In the genomic region with DNA sequence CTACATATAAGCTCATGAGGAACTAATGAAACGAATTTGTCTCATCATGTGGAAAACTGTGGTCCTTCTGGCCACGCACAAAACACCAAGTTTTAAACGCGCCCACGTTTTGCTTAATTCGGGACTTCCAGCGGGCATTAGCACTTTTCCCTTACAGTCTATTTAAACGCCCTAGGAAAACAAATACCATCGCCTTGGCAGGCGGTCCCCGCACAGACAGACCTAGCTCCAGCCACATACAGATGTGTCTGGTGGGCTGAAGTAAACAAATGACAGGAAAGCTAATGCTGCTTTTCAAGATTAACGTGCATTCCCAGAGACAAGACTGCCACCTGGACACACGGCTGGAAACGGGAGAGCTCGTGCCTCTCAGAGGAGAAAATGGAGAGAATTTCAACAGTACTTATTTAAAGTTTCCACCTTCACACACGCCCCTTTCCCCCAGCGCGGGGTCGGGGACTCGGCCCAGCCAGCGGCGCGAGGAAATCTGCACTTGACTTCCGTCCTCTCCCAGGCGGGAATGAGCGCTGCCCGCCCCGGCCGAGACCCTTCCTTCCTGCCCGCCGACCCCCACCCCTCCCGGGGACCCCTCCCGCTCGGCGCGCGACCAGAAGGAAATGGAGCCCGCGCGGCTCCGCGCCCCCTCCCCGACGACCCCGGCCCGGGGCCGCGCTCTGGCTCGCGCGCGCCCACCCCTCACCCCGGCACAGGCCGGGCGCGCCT, we compare ENCODE assay signal across 8 cellular contexts. TPM values are rescaled to one million over a fixed set of nuclear protein-coding genes. Genes with fewer than 3 reads are reported as not detected.
DNase-seq lines count a peak whose midpoint lies in the region; ATAC-seq and TF ChIP-seq lines count a peak whose summit lies in the region.

No MANE protein-coding gene starts in this region.

- peak overlapping the region; percentile 35; the same call in 1 of the 2 replicates for H3K56ac ChIP-seq in IMR-90 (ENCODE audit: extremely low read depth, insufficient read depth, low read length)

- WGBS in IMR-90 (ENCODE audit: extremely low coverage in 2 of 2, insufficient read length in 1 of 2), 2 experiments: 0% methylated on average over 10 of the region's 56 CpGs; no CpG with 5 or more reads in 1 of the 2 experiments

- H2BK15ac ChIP-seq in IMR-90 (ENCODE audit: low read depth, low read length): no peak overlapping the region

- peak; percentile 65 for TF ChIP-seq POLR2A in IMR-90 (IDR thresholded peaks at IDR 0.05; ENCODE audit: low read depth, low read length)

- H3K9me3 ChIP-seq in IMR-90 (ENCODE audit: control insufficient read depth, insufficient read depth, low read length) (no peaks in the 10 kb centered on the region), iPS-20b (ENCODE audit: insufficient read depth, low read depth, low read length) (no peaks in the 10 kb centered on the region), skeletal muscle satellite cell (replicated peaks; ENCODE audit: low read length) (no peaks in the 10 kb centered on the region)

- no peak overlapping the region for H2BK20ac ChIP-seq in IMR-90 (ENCODE audit: low read depth, low read length)

- H3K27ac ChIP-seq in IMR-90 (ENCODE audit: insufficient read depth, low read length) (peak overlapping the region; percentile 70), iPS-20b (ENCODE audit: low read length) (no peak overlapping the region)

- peaks cover 34% of the 10 kb centered on the region for H4K20me1 ChIP-seq in IMR-90 (ENCODE audit: insufficient read depth, low read length)

- H3K27ac Mint-ChIP-seq in brain: peak overlapping the region; percentile 86 to 97 (median 95)

- H2AFZ ChIP-seq in IMR-90 (replicated peaks; ENCODE audit: low read length, poor library complexity): peak overlapping the region; percentile 68

- peak overlapping the region; percentile 54 for H3K14ac ChIP-seq in IMR-90 (replicated peaks; ENCODE audit: low read depth, low read length)

- H3K27me3 Mint-ChIP-seq in brain: peaks cover 8% of the 10 kb centered on the region

- H4K5ac ChIP-seq in IMR-90 (ENCODE audit: low read depth, low read length): peak overlapping the region; percentile 3; the same call in 1 of the 2 replicates

- BruUV-seq in IMR-90 (replicated peaks; lab: Mats Ljungman, UMichigan): no TSS peak

- H4K91ac ChIP-seq in IMR-90 (ENCODE audit: insufficient read depth, low read depth, low read length): no peak overlapping the region

- H2BK5ac ChIP-seq in IMR-90 (ENCODE audit: low read depth, low read length, poor library complexity, severe bottlenecking): peak overlapping the region; percentile 58

- POLR2A ChIA-PET in IMR-90 (lab: Charles Lee; ENCODE audit: unreplicated experiment): no interaction called here

- peak overlapping the region; percentile 16; the same call in 1 of the 2 replicates for H2AK5ac ChIP-seq in IMR-90 (ENCODE audit: low read depth, low read length)

- H2BK120ac ChIP-seq in IMR-90 (ENCODE audit: low read depth, low read length): 0 out of 2 replicates have a peak overlapping the region, but pooled peaks have one; percentile 5

- H4K8ac ChIP-seq in IMR-90 (ENCODE audit: low read depth in 2 of 2, low read length in 2 of 2): no peak overlapping the region; a peak in 1 of 4 replicates

- H2AK9ac ChIP-seq in IMR-90 (replicated peaks; ENCODE audit: low read depth, low read length, poor library complexity): peak overlapping the region; percentile 26

- intact Hi-C loops in IMR-90 (cut with micrococcal nuclease): loop anchor here (2.0 kb wide), 3 partner anchors 100 to 188 kb away; a partner anchor contains a TSS

- peaks cover 12% of the 10 kb centered on the region for H3K4me1 ChIP-seq in IMR-90 (ENCODE audit: control insufficient read depth, insufficient read depth, low read length)
- peaks cover 34% of the 10 kb centered on the region for H3K4me1 ChIP-seq in iPS-20b (ENCODE audit: insufficient read depth, low read length)
- H3K4me1 ChIP-seq in skeletal muscle satellite cell (ENCODE audit: control insufficient read depth, insufficient read depth, low read length): peaks cover 39% of the 10 kb centered on the region

- CTCF ChIA-PET in IMR-90 (lab: Yijun Ruan, JAX): interaction anchor here (1.1 kb wide), 1 partner anchor 224 kb away, joined by 3 read pairs; no protein-coding TSS in a partner anchor

- H3K4me3 ChIP-seq in IMR-90 (ENCODE audit: insufficient read depth, low read depth, low read length) (peak overlapping the region; percentile 64), iPS-20b (ENCODE audit: low read length) (peak overlapping the region; percentile 96), skeletal muscle satellite cell (ENCODE audit: low read length) (peak overlapping the region; percentile 78)

- peak overlapping the region; percentile 76 for H3K9ac ChIP-seq in IMR-90 (ENCODE audit: low read depth, low read length)
- H3K9ac ChIP-seq in iPS-20b (ENCODE audit: low read depth, low read length): peak overlapping the region; percentile 80
- peak overlapping the region; percentile 81 for H3K9ac ChIP-seq in skeletal muscle satellite cell (ENCODE audit: low read depth, low read length)

- H3K9me3 Mint-ChIP-seq in brain: no peaks in the 10 kb centered on the region

- no peaks in the 10 kb centered on the region for H3K27me3 ChIP-seq in IMR-90 (ENCODE audit: control insufficient read depth, insufficient read depth, low read length)
- no peaks in the 10 kb centered on the region for H3K27me3 ChIP-seq in iPS-20b (ENCODE audit: insufficient read depth, low read length)
- H3K27me3 ChIP-seq in skeletal muscle satellite cell (ENCODE audit: control insufficient read depth, insufficient read depth, low read length): no peaks in the 10 kb centered on the region

- ATAC-seq in IMR-90 (ENCODE audit: low read depth) (peak; percentile 1; the same call in 1 of the 2 replicates), HG03571 (IDR thresholded peaks at IDR 0.05; ENCODE audit: unreplicated experiment) (no peak)

- H3K4me2 ChIP-seq in IMR-90 (ENCODE audit: low read depth, low read length) (peak overlapping the region; percentile 84), skeletal muscle satellite cell (ENCODE audit: low read length) (peak overlapping the region; percentile 90)

- in situ Hi-C loops in IMR-90 (cut with MboI; ENCODE audit: low sequenced_read_pairs): loop anchor here (10.0 kb wide), 2 partner anchors 104 to 186 kb away; a partner anchor contains a TSS

- peak overlapping the region; percentile 35; the same call in 1 of the 2 replicates for H3K4ac ChIP-seq in IMR-90 (ENCODE audit: low read depth, low read length)

- H3K36me3 Mint-ChIP-seq in brain: no peaks in the 10 kb centered on the region

- peak; percentile 10 for TF ChIP-seq RAD21 in IMR-90 (IDR thresholded peaks at IDR 0.05; ENCODE audit: low read length)

- H3K9me1 ChIP-seq in IMR-90 (ENCODE audit: insufficient read depth, low read length): peaks cover 16% of the 10 kb centered on the region

- H3K23ac ChIP-seq in IMR-90 (ENCODE audit: low read depth, low read length): peak overlapping the region; percentile 66; the same call in 1 of the 2 replicates

- peak overlapping the region; percentile 16; the same call in 1 of the 2 replicates for H3K18ac ChIP-seq in IMR-90 (ENCODE audit: low read depth, low read length)

- H3K4me1 Mint-ChIP-seq in brain: peaks cover 57% of the 10 kb centered on the region

- no peaks in the 10 kb centered on the region for H3K36me3 ChIP-seq in IMR-90 (ENCODE audit: control insufficient read depth, insufficient read depth, low read length)
- no peaks in the 10 kb centered on the region for H3K36me3 ChIP-seq in iPS-20b (ENCODE audit: insufficient read depth, low read depth, low read length)
- H3K36me3 ChIP-seq in skeletal muscle satellite cell (ENCODE audit: insufficient read depth, low read length): no peaks in the 10 kb centered on the region

- TF ChIP-seq CTCF in IMR-90 (conservative IDR thresholded peaks at IDR 0.05; ENCODE audit: low read depth, low read length) (no peak), brain (conservative IDR thresholded peaks at IDR 0.05) (no peak)

- H3K79me1 ChIP-seq in IMR-90 (ENCODE audit: low read depth in 1 of 2, low read length in 2 of 2): peaks cover 4 to 32% of the 10 kb centered on the region in 2 experiments; a peak in 3 of 4 replicates

- H3K4me3 Mint-ChIP-seq in brain: peak overlapping the region; percentile 87 to 97 (median 97)

- dilution Hi-C loops in IMR-90 (cut with HindIII; ENCODE audit: low sequenced_read_pairs, unreplicated experiment): no loop called here

- DNase-seq in NK-92 treated with Interleukin-12 subunit alpha and Interleukin-12 subunit beta, amount 100 ng/mL, for 24 hours (lab: John Stamatoyannopoulos, UW): peak; percentile 23
- DNase-seq in NK-92 (lab: John Stamatoyannopoulos, UW; ENCODE audit: unreplicated experiment) (no peak), IMR-90 (no peak), T-helper 1 cell (peak in 4 of 5 donors; percentile 11 to 28 (median 14))

TF ChIP-seq in IMR-90, 13 proteins besides CTCF, POLR2A, EP300 and RAD21:
- no peak for TF ChIP-seq MAZ (IDR thresholded peaks at IDR 0.05; ENCODE audit: borderline replicate concordance, low read depth, low read length)
- TF ChIP-seq, protein P1, sequence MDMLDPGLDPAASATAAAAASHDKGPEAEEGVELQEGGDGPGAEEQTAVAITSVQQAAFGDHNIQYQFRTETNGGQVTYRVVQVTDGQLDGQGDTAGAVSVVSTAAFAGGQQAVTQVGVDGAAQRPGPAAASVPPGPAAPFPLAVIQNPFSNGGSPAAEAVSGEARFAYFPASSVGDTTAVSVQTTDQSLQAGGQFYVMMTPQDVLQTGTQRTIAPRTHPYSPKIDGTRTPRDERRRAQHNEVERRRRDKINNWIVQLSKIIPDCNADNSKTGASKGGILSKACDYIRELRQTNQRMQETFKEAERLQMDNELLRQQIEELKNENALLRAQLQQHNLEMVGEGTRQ (IDR thresholded peaks at IDR 0.05; ENCODE audit: low read depth, low read length): no peak
- TF ChIP-seq RCOR1 (IDR thresholded peaks at IDR 0.05; ENCODE audit: insufficient replicate concordance, low read length): no peak
- TF ChIP-seq NFE2L2 (IDR thresholded peaks at IDR 0.05; ENCODE audit: low read depth, low read length): no peak
- peak; percentile 6; the same call in 1 of the 2 replicates for TF ChIP-seq MXI1 (IDR thresholded peaks at IDR 0.05; ENCODE audit: borderline replicate concordance, low read depth, low read length)
- TF ChIP-seq CEBPB (IDR thresholded peaks at IDR 0.05; ENCODE audit: low read depth, low read length): no peak

RNA-seq across cellular contexts. Expression of a gene that starts 0.9 kb away (rescaled TPM):
- total RNA-seq in IMR-90 (2012; rRNA removed): 16.5 and 27.2 TPM in 2 replicates
- polyA plus RNA-seq in IMR-90 (2012; rRNA removed): 7.8 and 11.8 TPM in 2 replicates
- polyA plus RNA-seq in IMR-90 (2012; cell fraction: cytosol; rRNA removed): 1.1 and 4.1 TPM in 2 replicates
- polyA plus RNA-seq in IMR-90 (2012; cell fraction: nucleus; rRNA removed; ENCODE audit: low replicate concordance): 0.81 and 8.1 TPM in 2 replicates
- 7.1 TPM for polyA plus RNA-seq in brain (ENCODE audit: insufficient read depth, low read depth, low replicate concordance)
- 21.8 and 22.8 TPM in 2 replicates for total RNA-seq in skeletal muscle satellite cell (2012; rRNA removed)

Comparison
In these comparisons a context has a peak if more than half of its experiments do, and no peak if none do; other contexts are left out.
1. DNase-seq: peak in NK-92 treated with Interleukin-12 subunit alpha and Interleukin-12 subunit beta, amount 100 ng/mL, for 24 hours (single experiment) and T-helper 1 cell (4 of 5); none in NK-92 (single experiment) and IMR-90 (single experiment).
2. Peak in every context shown above with its lines, with median percentiles within 50 percentile points of each other: H3K4me3 ChIP-seq and H3K9ac ChIP-seq.